Comparison of ENCODE assay signal across 17 cellular contexts in genomic region chr14:23719225-23719985, GRCh38.
DNase-seq lines count a peak whose midpoint lies in the region; ATAC-seq, FAIRE-seq and TF ChIP-seq lines count a peak whose summit lies in the region.
"Had no signal": no experiment of that assay in that cellular context is flagged by ENCODE, and none has a peak within 500 bp of the region (broad histone marks: within the 10 kb centered on the region; RNA-seq: fewer than 3 reads in every experiment).

No MANE protein-coding gene starts in this region.

- no peak for FAIRE-seq in kidney (lab: Jason Lieb, UNC)
- FAIRE-seq: G401.6, GM12892, H54 had no signal

- H3K27me3 Mint-ChIP-seq in GM23338 (ENCODE audit: insufficient read depth, low read depth, poor library complexity) (peaks cover 4% of the 10 kb centered on the region), chondrocyte (ENCODE audit: low read depth) (peaks cover 29% of the 10 kb centered on the region)

- no peak overlapping the region for H3K9ac ChIP-seq in kidney (ENCODE audit: low read length in 2 of 2)
- H3K9ac ChIP-seq: GM23248 had no signal

- H3K27me3 ChIP-seq in GM23338 (ENCODE audit: insufficient read depth) = no peaks in the 10 kb centered on the region

- no peaks in the 10 kb centered on the region for H3F3A ChIP-seq in GM23338 (replicated peaks; ENCODE audit: low read depth)

- no peaks in the 10 kb centered on the region for H4K20me1 ChIP-seq in GM23338 (replicated peaks; ENCODE audit: insufficient read depth)

- intact Hi-C loops in kidney (cut with DNase I) = no loop called here

- H3K4me3 Mint-ChIP-seq in GM23338 (no peak overlapping the region), chondrocyte (ENCODE audit: unreplicated experiment) (no peak overlapping the region)
- H3K4me3 Mint-ChIP-seq: CD4-positive, alpha-beta memory T cell had no signal

- no peak overlapping the region for H3K4me2 ChIP-seq in GM23338

- no peaks in the 10 kb centered on the region for H3K4me1 Mint-ChIP-seq in GM23338
- H3K4me1 Mint-ChIP-seq in chondrocyte (ENCODE audit: low read depth) = no peaks in the 10 kb centered on the region
- H3K4me1 Mint-ChIP-seq: CD4-positive, alpha-beta memory T cell had no signal

- peak overlapping the region; percentile 32; the same call in 1 of the 2 replicates for H2AFZ ChIP-seq in GM23338
- H2AFZ ChIP-seq: GM23248 had no signal

- no peak overlapping the region for H3K27ac ChIP-seq in GM23338 (ENCODE audit: low read depth)
- no peak overlapping the region for H3K27ac ChIP-seq in kidney (ENCODE audit: low read depth in 2 of 2, low read length in 2 of 2)
- H3K27ac ChIP-seq: GM23248 had no signal

- H3K4me1 ChIP-seq in GM23338 (ENCODE audit: insufficient read depth) = no peaks in the 10 kb centered on the region
- no peaks in the 10 kb centered on the region for H3K4me1 ChIP-seq in kidney (ENCODE audit: control insufficient read depth in 1 of 2, insufficient read depth in 1 of 2, low read depth in 1 of 2, low read length in 2 of 2)

- H3K36me3 ChIP-seq in GM23338 (ENCODE audit: insufficient read depth) (no peaks in the 10 kb centered on the region), kidney (ENCODE audit: control insufficient read depth in 1 of 2, insufficient read depth in 2 of 2, low read length in 2 of 2) (no peaks in the 10 kb centered on the region)

- ATAC-seq in GM23338 (peak; percentile 48; the same call in 2 of the 3 replicates), GM21723 (IDR thresholded peaks at IDR 0.05; ENCODE audit: unreplicated experiment) (no peak)

- TF ChIP-seq CTCF in GM23338 (conservative IDR thresholded peaks at IDR 0.05; ENCODE audit: low read depth in 2 of 2) (no peak), kidney (IDR thresholded peaks at IDR 0.05; ENCODE audit: borderline replicate concordance, extremely low read depth, insufficient read depth) (no peak), chondrocyte (IDR thresholded peaks at IDR 0.05) (no peak)

- H3K9me2 ChIP-seq in GM23338 (ENCODE audit: insufficient read depth) = no peaks in the 10 kb centered on the region; the same call in 1 of the 2 replicates

- H3K27ac Mint-ChIP-seq in GM23338 = no peak overlapping the region
- no peak overlapping the region for H3K27ac Mint-ChIP-seq in chondrocyte (ENCODE audit: unreplicated experiment)
- H3K27ac Mint-ChIP-seq: CD4-positive, alpha-beta memory T cell had no signal

- H3K9me3 ChIP-seq in kidney (ENCODE audit: control insufficient read depth in 1 of 2, low read length in 2 of 2) = no peaks in the 10 kb centered on the region

- H3K4me3 ChIP-seq in GM23338 (no peak overlapping the region), kidney (ENCODE audit: low read length in 2 of 2) (no peak overlapping the region)
- H3K4me3 ChIP-seq: GM23248 had no signal

- DNase-seq in GM23338 (ENCODE audit: low spot score) (no peak), M059J (ENCODE audit: low read depth) (peak; percentile 7), kidney (peak; percentile 58), chondrocyte (ENCODE audit: low spot score) (no peak), NCI-H146 treated with DMSO at 0.1 percent for 48 hours (lab: John Stamatoyannopoulos, UW; ENCODE audit: unreplicated experiment) (no peak)
- DNase-seq: C1 segment of cervical spinal cord; Calu3; CD4-positive, alpha-beta memory T cell; COR-L47; DMS53; DMS79 treated with DMSO at 0.1 percent for 48 hours; GM23248; HCEC 1CT had no signal

- H3K79me2 ChIP-seq in GM23338 (replicated peaks; ENCODE audit: insufficient read depth) = no peaks in the 10 kb centered on the region

- no peaks in the 10 kb centered on the region; the same call in 2 of the 3 replicates for H3K36me3 Mint-ChIP-seq in GM23338 (ENCODE audit: low read depth)
- H3K36me3 Mint-ChIP-seq in chondrocyte (ENCODE audit: low read depth) = no peaks in the 10 kb centered on the region
- H3K36me3 Mint-ChIP-seq: CD4-positive, alpha-beta memory T cell had no signal

- H3K9me3 Mint-ChIP-seq in GM23338 (peaks cover 7% of the 10 kb centered on the region; the same call in 1 of the 3 replicates), chondrocyte (ENCODE audit: low read depth) (no peaks in the 10 kb centered on the region)

TF ChIP-seq in GM23338, 12 proteins besides CTCF, POLR2A, EP300 and RAD21:
- no peak for TF ChIP-seq ZNF114 (CRISPR knock-in tag; IDR thresholded peaks at IDR 0.05)

Comparison
In these comparisons a context has a peak if more than half of its experiments do, and no peak if none do; other contexts are left out.
1. DNase-seq: peak in M059J (single experiment) and kidney (single experiment); none in GM23338 (single experiment), chondrocyte (single experiment) and NCI-H146 treated with DMSO at 0.1 percent for 48 hours (single experiment).